Comparison of ENCODE assay signal across 1 cellular context in the genomic region with DNA sequence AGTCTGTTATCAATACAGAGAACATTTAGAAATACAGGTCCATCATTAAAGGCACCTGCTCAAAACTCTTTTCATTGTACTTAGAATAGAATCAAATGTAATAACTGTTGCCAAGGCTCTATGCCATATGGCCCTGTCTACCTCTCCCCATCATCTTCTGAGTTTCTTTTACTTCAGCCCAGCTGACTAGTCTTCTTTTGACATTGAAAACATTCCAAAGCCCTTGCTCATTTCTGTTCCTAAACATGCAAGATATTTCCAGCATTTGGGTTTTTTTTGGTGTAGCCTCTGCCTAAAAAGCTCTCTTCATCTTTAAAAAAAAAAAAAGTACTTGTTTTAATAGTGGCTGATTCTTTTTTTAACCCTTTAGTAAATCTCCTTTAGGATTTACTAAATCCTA.
TF ChIP-seq lines count a peak whose summit lies in the region.

No MANE protein-coding gene starts in this region.

TF ChIP-seq in SK-N-SH, 30 proteins besides CTCF, POLR2A, EP300 and RAD21 (continued from another document):
- TF ChIP-seq ZBTB33 (IDR thresholded peaks at IDR 0.05; ENCODE audit: borderline replicate concordance, low read depth): no peak
